Comparison of ENCODE assay signal across 1 cellular context in the genomic region with DNA sequence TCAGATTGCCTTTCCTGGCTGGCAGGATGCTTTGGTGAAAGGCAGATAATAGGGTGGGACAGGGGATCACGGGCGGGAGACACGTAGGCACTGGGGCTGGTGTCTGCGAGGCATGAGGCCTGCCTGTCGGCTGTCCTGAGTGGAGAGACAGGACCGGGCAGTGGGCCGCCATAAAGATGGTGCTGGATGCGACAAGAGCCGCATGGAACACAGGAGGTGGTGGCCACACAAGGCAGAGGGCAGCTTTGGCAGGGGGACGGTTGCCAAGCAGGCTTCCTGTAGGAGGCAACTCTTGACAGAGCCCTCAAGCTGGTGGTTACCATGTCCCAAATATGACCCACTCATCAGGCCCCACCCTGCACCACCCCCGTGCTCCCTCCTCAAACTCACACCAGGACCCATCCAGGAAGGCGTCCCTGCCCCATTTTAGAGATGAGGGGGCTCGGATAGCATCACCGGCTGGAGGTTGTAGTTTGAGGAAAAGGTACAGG.
TF ChIP-seq lines count a peak whose summit lies in the region.

No MANE protein-coding gene starts in this region.

TF ChIP-seq in liver, 16 proteins besides CTCF, POLR2A, EP300 and RAD21 (continued from another document):
- TF ChIP-seq, protein P1, sequence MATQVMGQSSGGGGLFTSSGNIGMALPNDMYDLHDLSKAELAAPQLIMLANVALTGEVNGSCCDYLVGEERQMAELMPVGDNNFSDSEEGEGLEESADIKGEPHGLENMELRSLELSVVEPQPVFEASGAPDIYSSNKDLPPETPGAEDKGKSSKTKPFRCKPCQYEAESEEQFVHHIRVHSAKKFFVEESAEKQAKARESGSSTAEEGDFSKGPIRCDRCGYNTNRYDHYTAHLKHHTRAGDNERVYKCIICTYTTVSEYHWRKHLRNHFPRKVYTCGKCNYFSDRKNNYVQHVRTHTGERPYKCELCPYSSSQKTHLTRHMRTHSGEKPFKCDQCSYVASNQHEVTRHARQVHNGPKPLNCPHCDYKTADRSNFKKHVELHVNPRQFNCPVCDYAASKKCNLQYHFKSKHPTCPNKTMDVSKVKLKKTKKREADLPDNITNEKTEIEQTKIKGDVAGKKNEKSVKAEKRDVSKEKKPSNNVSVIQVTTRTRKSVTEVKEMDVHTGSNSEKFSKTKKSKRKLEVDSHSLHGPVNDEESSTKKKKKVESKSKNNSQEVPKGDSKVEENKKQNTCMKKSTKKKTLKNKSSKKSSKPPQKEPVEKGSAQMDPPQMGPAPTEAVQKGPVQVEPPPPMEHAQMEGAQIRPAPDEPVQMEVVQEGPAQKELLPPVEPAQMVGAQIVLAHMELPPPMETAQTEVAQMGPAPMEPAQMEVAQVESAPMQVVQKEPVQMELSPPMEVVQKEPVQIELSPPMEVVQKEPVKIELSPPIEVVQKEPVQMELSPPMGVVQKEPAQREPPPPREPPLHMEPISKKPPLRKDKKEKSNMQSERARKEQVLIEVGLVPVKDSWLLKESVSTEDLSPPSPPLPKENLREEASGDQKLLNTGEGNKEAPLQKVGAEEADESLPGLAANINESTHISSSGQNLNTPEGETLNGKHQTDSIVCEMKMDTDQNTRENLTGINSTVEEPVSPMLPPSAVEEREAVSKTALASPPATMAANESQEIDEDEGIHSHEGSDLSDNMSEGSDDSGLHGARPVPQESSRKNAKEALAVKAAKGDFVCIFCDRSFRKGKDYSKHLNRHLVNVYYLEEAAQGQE (IDR thresholded peaks at IDR 0.05), result no peak
- TF ChIP-seq RXRA (IDR thresholded peaks at IDR 0.05) (no peak), ATF3 (IDR thresholded peaks at IDR 0.05) (no peak), HNF4G (IDR thresholded peaks at IDR 0.05) (no peak), FOXA2 (IDR thresholded peaks at IDR 0.05) (no peak)
